ENCODE assay signal across 2 cellular contexts in the genomic region with DNA sequence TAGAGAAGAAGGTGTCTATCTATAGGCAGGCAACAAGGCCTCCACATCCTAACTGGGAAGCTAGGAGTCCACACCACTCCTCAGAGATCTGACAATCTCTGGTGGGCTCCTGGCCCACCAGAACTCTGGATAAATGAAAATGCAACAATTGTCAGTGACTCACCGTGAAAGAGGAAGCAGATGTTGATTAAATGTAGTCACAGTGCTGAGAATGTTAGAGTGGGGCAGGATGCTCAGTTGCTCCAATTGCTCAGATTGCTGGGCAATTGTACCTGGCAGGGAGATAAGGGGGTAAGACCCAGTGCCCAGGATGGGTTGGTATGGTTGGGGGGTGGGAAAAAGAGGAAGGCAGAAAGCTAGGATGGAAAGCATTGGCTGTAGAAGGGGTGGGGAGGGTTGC.
TF ChIP-seq lines count a peak whose summit lies in the region.

No MANE protein-coding gene starts in this region.

TF ChIP-seq in HEK293, 187 proteins besides CTCF, POLR2A, EP300 and RAD21:
- TF ChIP-seq ZNF510 (tag by site-specific recombination; IDR thresholded peaks at IDR 0.05; ENCODE audit: insufficient replicate concordance) (no peak), SCRT2 (tag by site-specific recombination; IDR thresholded peaks at IDR 0.05) (peak; percentile 37; the same call in 1 of the 2 replicates), ZNF549 (tag by site-specific recombination; IDR thresholded peaks at IDR 0.05) (no peak), ZNF366 (tag by site-specific recombination; conservative IDR thresholded peaks at IDR 0.05) (no peak), ZSCAN16 (tag by site-specific recombination; IDR thresholded peaks at IDR 0.05) (no peak), ZNF747 (tag by site-specific recombination; IDR thresholded peaks at IDR 0.05) (no peak), ZNF174 (tag by site-specific recombination; IDR thresholded peaks at IDR 0.05) (no peak)
TF ChIP-seq in HEK293: peak in this region for 1.

TF ChIP-seq in GM12878, 131 proteins besides CTCF, POLR2A, EP300 and RAD21:
- TF ChIP-seq CREM (IDR thresholded peaks at IDR 0.05; ENCODE audit: low read depth), result no peak
- TF ChIP-seq TARDBP (IDR thresholded peaks at IDR 0.05; ENCODE audit: borderline replicate concordance), result no peak
- TF ChIP-seq SPI1 (IDR thresholded peaks at IDR 0.05; ENCODE audit: borderline replicate concordance, insufficient read depth, low read depth, low read length), result peak; percentile 14; the same call in 1 of the 2 replicates
TF ChIP-seq in GM12878: peak in this region for 1.
